9 cellular contexts compared by ENCODE assay signal in genomic region chr17:48294989-48295892, GRCh38.
DNase-seq lines count a peak whose midpoint lies in the region; ATAC-seq lines count a peak whose summit lies in the region.
"Had no signal": no experiment of that assay in that cellular context is flagged by ENCODE, and none has a peak within 500 bp of the region (broad histone marks: within the 10 kb centered on the region; RNA-seq: fewer than 3 reads in every experiment).

No MANE protein-coding gene starts in this region.

- H3K4me3 ChIP-seq in thymus (ENCODE audit: low read length) (no peak overlapping the region), neuronal stem cell (ENCODE audit: low read length in 2 of 2) (no peak overlapping the region)

- CTCF ChIA-PET in activated naive CD4-positive, alpha-beta T cell treated with anti-CD3 and anti-CD28 coated beads, Interleukin-2, amount 10 ng/mL, durations not matched to agents 7 days and 5 days (lab: Charles Lee): interaction anchor here (0.6 to 3.0 kb wide), 5 partner anchors 13 to 291 kb away, joined by 3 to 12 read pairs (median 4); no protein-coding TSS in a partner anchor

- H3K9me3 ChIP-seq in thymus (ENCODE audit: control insufficient read depth) (no peaks in the 10 kb centered on the region), neuronal stem cell (replicated peaks in 1 of 2; ENCODE audit: control insufficient read depth in 2 of 2, insufficient read depth in 1 of 2, low read depth in 1 of 2, low read length in 2 of 2) (no peaks in the 10 kb centered on the region)

- peaks cover 27% of the 10 kb centered on the region for H3K36me3 Mint-ChIP-seq in activated naive CD4-positive, alpha-beta T cell treated with anti-CD3 and anti-CD28 coated beads, Interleukin-2, amount 10 ng/mL, durations not matched to agents 7 days and 5 days
- no peaks in the 10 kb centered on the region for H3K36me3 Mint-ChIP-seq in central memory CD8-positive, alpha-beta T cell (ENCODE audit: insufficient read depth)

- H3K27me3 Mint-ChIP-seq in activated naive CD4-positive, alpha-beta T cell treated with anti-CD3 and anti-CD28 coated beads, Interleukin-2, amount 10 ng/mL, durations not matched to agents 7 days and 5 days: no peaks in the 10 kb centered on the region
- H3K27me3 Mint-ChIP-seq in central memory CD8-positive, alpha-beta T cell: no peaks in the 10 kb centered on the region

- H2AK5ac ChIP-seq in neuronal stem cell (ENCODE audit: low read depth, low read length): no peak overlapping the region

- H3K79me1 ChIP-seq in neuronal stem cell (ENCODE audit: low read depth, low read length): no peaks in the 10 kb centered on the region

- H3K23ac ChIP-seq in neuronal stem cell (ENCODE audit: low read depth, low read length, poor library complexity): no peak overlapping the region

- H3K4me1 Mint-ChIP-seq in activated naive CD4-positive, alpha-beta T cell treated with anti-CD3 and anti-CD28 coated beads, Interleukin-2, amount 10 ng/mL, durations not matched to agents 7 days and 5 days: peaks cover 54% of the 10 kb centered on the region
- peaks cover 55% of the 10 kb centered on the region for H3K4me1 Mint-ChIP-seq in central memory CD8-positive, alpha-beta T cell

- no peaks in the 10 kb centered on the region for H3K9me3 Mint-ChIP-seq in activated naive CD4-positive, alpha-beta T cell treated with anti-CD3 and anti-CD28 coated beads, Interleukin-2, amount 10 ng/mL, durations not matched to agents 7 days and 5 days
- no peaks in the 10 kb centered on the region for H3K9me3 Mint-ChIP-seq in central memory CD8-positive, alpha-beta T cell

- H3K27me3 ChIP-seq in thymus (ENCODE audit: control insufficient read depth, insufficient read depth) (no peaks in the 10 kb centered on the region), neuronal stem cell (ENCODE audit: control insufficient read depth in 3 of 3, insufficient read depth in 3 of 3, low read depth in 1 of 3, low read length in 3 of 3) (peaks cover 0 to 41% (median 0%) of the 10 kb centered on the region in 3 experiments)

- no peak overlapping the region for H4K8ac ChIP-seq in neuronal stem cell (ENCODE audit: low read depth, low read length)

- H3K36me3 ChIP-seq in thymus (ENCODE audit: control insufficient read depth, insufficient read depth): no peaks in the 10 kb centered on the region
- H3K36me3 ChIP-seq in neuronal stem cell (replicated peaks in 1 of 2; ENCODE audit: control insufficient read depth in 2 of 2, insufficient read depth in 2 of 2, low read length in 2 of 2): no peaks in the 10 kb centered on the region

- H2BK15ac ChIP-seq in neuronal stem cell (ENCODE audit: low read length): no peak overlapping the region

- H3K4me2 ChIP-seq in neuronal stem cell (ENCODE audit: insufficient read depth, low read length, poor library complexity, severe bottlenecking): no peak overlapping the region
- H3K4me2 ChIP-seq: KMS-11 had no signal

- H3K4me1 ChIP-seq in thymus (ENCODE audit: control insufficient read depth, insufficient read depth, low read length) (no peaks in the 10 kb centered on the region), neuronal stem cell (ENCODE audit: control insufficient read depth in 2 of 2, insufficient read depth in 1 of 2, low read depth in 1 of 2, low read length in 2 of 2) (no peaks in the 10 kb centered on the region)

- no peak overlapping the region for H2BK12ac ChIP-seq in neuronal stem cell (ENCODE audit: low read length)

- no peak overlapping the region for H4K91ac ChIP-seq in neuronal stem cell (ENCODE audit: low read depth, low read length, poor library complexity)

- H3K18ac ChIP-seq in neuronal stem cell (ENCODE audit: low read length): no peak overlapping the region

- WGBS in thymus: 10% methylated on average over 8 of the region's 8 CpGs
- no CpG with 5 or more reads among the region's 8 CpGs for WGBS in neuronal stem cell (ENCODE audit: extremely low coverage in 2 of 2, insufficient read length in 2 of 2, insufficient replicate concordance in 1 of 2), 2 donors

- ATAC-seq in central memory CD8-positive, alpha-beta T cell (replicated peaks; ENCODE audit: extremely low read depth, poor library complexity, severe bottlenecking): peak; percentile 79
- ATAC-seq in HG02852 (IDR thresholded peaks at IDR 0.05; ENCODE audit: unreplicated experiment): no peak

- peak overlapping the region; percentile 65 for H3K4me3 Mint-ChIP-seq in activated naive CD4-positive, alpha-beta T cell treated with anti-CD3 and anti-CD28 coated beads, Interleukin-2, amount 10 ng/mL, durations not matched to agents 7 days and 5 days
- H3K4me3 Mint-ChIP-seq in central memory CD8-positive, alpha-beta T cell: peak overlapping the region; percentile 72

- H3K14ac ChIP-seq in neuronal stem cell (ENCODE audit: low read length): no peak overlapping the region

- no peak overlapping the region for H3K4ac ChIP-seq in neuronal stem cell (ENCODE audit: low read length)

- H3K9ac ChIP-seq in neuronal stem cell (ENCODE audit: low read depth, low read length, poor library complexity): no peak overlapping the region
- H3K9ac ChIP-seq: KMS-11 had no signal

- peak; percentile 29 for DNase-seq in activated naive CD4-positive, alpha-beta T cell treated with anti-CD3 and anti-CD28 coated beads, Interleukin-2, amount 10 ng/mL, durations not matched to agents 7 days and 5 days
- no peak for DNase-seq in activated naive CD4-positive, alpha-beta T cell (lab: John Stamatoyannopoulos, UW)
- peak; percentile 58 for DNase-seq in NCI-H69 (lab: John Stamatoyannopoulos, UW)
- no peak for DNase-seq in central memory CD8-positive, alpha-beta T cell (ENCODE audit: low spot score in 2 of 2)
- no peak for DNase-seq in neuronal stem cell (ENCODE audit: low spot score)
- DNase-seq in activated gamma-delta T cell (lab: John Stamatoyannopoulos, UW): no peak

- H2AFZ ChIP-seq in neuronal stem cell (ENCODE audit: low read length): no peak overlapping the region

- peak overlapping the region; percentile 90 for H3K27ac Mint-ChIP-seq in activated naive CD4-positive, alpha-beta T cell treated with anti-CD3 and anti-CD28 coated beads, Interleukin-2, amount 10 ng/mL, durations not matched to agents 7 days and 5 days
- H3K27ac Mint-ChIP-seq in central memory CD8-positive, alpha-beta T cell (ENCODE audit: low read depth): peak overlapping the region; percentile 97

- peak overlapping the region; percentile 6 for H3K27ac ChIP-seq in thymus (ENCODE audit: low read depth)
- H3K27ac ChIP-seq in neuronal stem cell (replicated peaks; ENCODE audit: low read length): no peak overlapping the region
- H3K27ac ChIP-seq: KMS-11 had no signal

- no peak overlapping the region for H2BK5ac ChIP-seq in neuronal stem cell (ENCODE audit: low read length)

- H2BK120ac ChIP-seq in neuronal stem cell (ENCODE audit: low read depth, low read length): no peak overlapping the region

Comparison
In these comparisons a context has a peak if more than half of its experiments do, and no peak if none do; other contexts are left out.
1. DNase-seq: peak in activated naive CD4-positive, alpha-beta T cell treated with anti-CD3 and anti-CD28 coated beads, Interleukin-2, amount 10 ng/mL, durations not matched to agents 7 days and 5 days (single experiment) and NCI-H69 (single experiment); none in activated naive CD4-positive, alpha-beta T cell (0 of 4), central memory CD8-positive, alpha-beta T cell (0 of 2), neuronal stem cell (single experiment) and activated gamma-delta T cell (single experiment).